14 cellular contexts compared by ENCODE assay signal in genomic region chr6:25229671-25230321, GRCh38.
DNase-seq lines count a peak whose midpoint lies in the region; ATAC-seq and TF ChIP-seq lines count a peak whose summit lies in the region.
"Had no signal": no experiment of that assay in that cellular context is flagged by ENCODE, and none has a peak within 500 bp of the region (broad histone marks: within the 10 kb centered on the region; RNA-seq: fewer than 3 reads in every experiment).

No MANE protein-coding gene starts in this region.

- in situ Hi-C loops in astrocyte of the cerebellum (cut with HindIII; ENCODE audit: low sequenced_read_pairs): no loop called here

- H3K4me3 ChIP-seq in AG04449 (ENCODE audit: low read depth, low read length) (no peak overlapping the region), astrocyte of the cerebellum (ENCODE audit: low read depth, low read length) (no peak overlapping the region)
- H3K4me3 ChIP-seq: BLaER1, prostate gland, thoracic aorta had no signal

- ATAC-seq in GM21786 (IDR thresholded peaks at IDR 0.05; ENCODE audit: unreplicated experiment): no peak
- no peak for ATAC-seq in HG03045 (IDR thresholded peaks at IDR 0.05; ENCODE audit: unreplicated experiment)
- ATAC-seq: activated CD4-positive, CD25-positive, alpha-beta regulatory T cell treated with anti-CD3 and anti-CD28 coated beads, Interleukin-2, amount 50 U/mL, for 24 hours had no signal

- DNase-seq in AG04449 (ENCODE audit: low read depth, low spot score) (peak; percentile 93), HS-27A (ENCODE audit: low read depth) (peak; percentile 72), astrocyte of the cerebellum (ENCODE audit: low read depth) (peak; percentile 46), islet precursor cell (peak; percentile 67), NCI-H524 treated with DMSO at 0.1 percent for 48 hours (lab: John Stamatoyannopoulos, UW) (no peak)
- no peak for DNase-seq in activated CD4-positive, alpha-beta T cell treated with anti-CD3 and anti-CD28 coated beads for 4 hours
- DNase-seq: Karpas-422, NCI-H2227 treated with DMSO at 0.1 percent for 48 hours had no signal

- POLR2A ChIA-PET in AG04449 (lab: Yijun Ruan, JAX): no interaction called here

- TF ChIP-seq CTCF in AG04449 (IDR thresholded peaks at IDR 0.05; ENCODE audit: insufficient read depth, low read length, missing control alignments): no peak
- no peak for TF ChIP-seq CTCF in astrocyte of the cerebellum (IDR thresholded peaks at IDR 0.05; ENCODE audit: low read depth, low read length, missing control alignments)

- CTCF ChIA-PET in AG04449 (lab: Yijun Ruan, JAX): interaction anchor here (1.0 to 3.5 kb wide), 5 partner anchors 10 to 372 kb away, joined by 3 to 10 read pairs (median 6); partner anchors contain the start of gene CARMIL1

Comparison
In these comparisons a context has a peak if more than half of its experiments do, and no peak if none do; other contexts are left out.
1. DNase-seq: peak in AG04449 (single experiment), HS-27A (single experiment), astrocyte of the cerebellum (single experiment) and islet precursor cell (single experiment); none in NCI-H524 treated with DMSO at 0.1 percent for 48 hours (single experiment) and activated CD4-positive, alpha-beta T cell treated with anti-CD3 and anti-CD28 coated beads for 4 hours (0 of 2).